In the genomic region with DNA sequence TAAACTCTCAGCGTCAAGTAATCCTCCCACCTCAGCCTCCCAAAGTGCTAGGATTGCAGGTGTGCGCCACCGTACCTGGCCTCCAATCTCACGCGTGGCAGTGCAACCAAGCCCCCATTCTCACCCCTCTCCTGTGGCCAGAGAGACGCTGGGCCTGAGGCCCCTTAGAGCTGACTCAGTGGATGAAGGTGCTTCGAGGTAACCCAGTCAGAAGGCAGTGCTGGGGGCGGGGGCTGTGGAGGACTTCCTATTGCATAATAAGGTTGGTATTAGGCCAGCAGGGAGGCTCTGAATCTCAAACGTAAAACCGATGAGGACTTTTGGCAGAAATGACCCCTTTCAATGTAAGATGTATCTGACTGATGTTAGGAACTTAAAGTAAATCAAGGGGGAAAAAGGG, we compare ENCODE assay signal across 5 cellular contexts.
"Had no signal": no experiment of that assay in that cellular context is flagged by ENCODE, and none has a peak within 500 bp of the region (broad histone marks: within the 10 kb centered on the region; RNA-seq: fewer than 3 reads in every experiment).

No MANE protein-coding gene starts in this region.

- H3K4me3 ChIP-seq: GM23338, K562 had no signal

- H3K4me2 ChIP-seq: GM23338 had no signal

- ATAC-seq: GM23338, K562 had no signal

- H3K4me3 Mint-ChIP-seq: GM23338, H9 had no signal

- DNase-seq: H9, HCEC 1CT, IMR-90 had no signal

- H2AFZ ChIP-seq: GM23338 had no signal

- H3K27ac Mint-ChIP-seq: GM23338 had no signal

- H3K9me3 Mint-ChIP-seq: H9 had no signal
